19 cellular contexts compared by ENCODE assay signal in genomic region chr10:108443636-108444035, GRCh38.
DNase-seq lines count a peak whose midpoint lies in the region; ATAC-seq lines count a peak whose summit lies in the region.
"Had no signal": no experiment of that assay in that cellular context is flagged by ENCODE, and none has a peak within 500 bp of the region (broad histone marks: within the 10 kb centered on the region; RNA-seq: fewer than 3 reads in every experiment).

No MANE protein-coding gene starts in this region.

- DNase-seq in Right ventricle myocardium inferior (ENCODE audit: missing footprints) (no peak), NCI-H446 (lab: John Stamatoyannopoulos, UW) (no peak), pons (ENCODE audit: low spot score) (no peak)
- DNase-seq: activated CD4-positive, CD25-positive, alpha-beta regulatory T cell; DMS153; heart right ventricle; NCI-H1417; NCI-H2171 treated with DMSO at 0.1 percent for 48 hours; NCI-H82; right cardiac atrium; stimulated activated CD4-positive, alpha-beta T cell treated with anti-CD3 and anti-CD28 coated beads, Interleukin-15, amount 100 ng/mL, for 24 hours; stimulated activated naive B cell treated with anti-CD40 and anti-IgM and Interleukin-4, amounts not matched to agents 10 μg/mL and 1 μg/mL and 100 μg/mL, for 72 hours; trophoblast cell had no signal

- peak; percentile 90 for ATAC-seq in GM18867 (IDR thresholded peaks at IDR 0.05; ENCODE audit: unreplicated experiment)
- ATAC-seq in GM21528 (IDR thresholded peaks at IDR 0.05; ENCODE audit: low FRiP score, unreplicated experiment): peak; percentile 72
- peak; percentile 88 for ATAC-seq in HG02981 (IDR thresholded peaks at IDR 0.05; ENCODE audit: unreplicated experiment)
- ATAC-seq in HG03565 (IDR thresholded peaks at IDR 0.05; ENCODE audit: unreplicated experiment): peak; percentile 54
- ATAC-seq in HG02763 (IDR thresholded peaks at IDR 0.05; ENCODE audit: unreplicated experiment): no peak
- ATAC-seq in Right ventricle myocardium inferior: no peak
- ATAC-seq: heart right ventricle; Panc1; right cardiac atrium; stimulated activated naive B cell treated with anti-CD40 and anti-IgM and Interleukin-4, amounts not matched to agents 10 μg/mL and 1 μg/mL and 100 μg/mL, for 72 hours had no signal

- intact Hi-C loops in Right ventricle myocardium inferior (cut with DNase I): no loop called here

Comparison
In these comparisons a context has a peak if more than half of its experiments do, and no peak if none do; other contexts are left out.
1. ATAC-seq: peak in GM18867 (single experiment), GM21528 (single experiment), HG02981 (single experiment) and HG03565 (single experiment); none in HG02763 (single experiment) and Right ventricle myocardium inferior (single experiment).